9 cellular contexts compared by ENCODE assay signal in the genomic region with DNA sequence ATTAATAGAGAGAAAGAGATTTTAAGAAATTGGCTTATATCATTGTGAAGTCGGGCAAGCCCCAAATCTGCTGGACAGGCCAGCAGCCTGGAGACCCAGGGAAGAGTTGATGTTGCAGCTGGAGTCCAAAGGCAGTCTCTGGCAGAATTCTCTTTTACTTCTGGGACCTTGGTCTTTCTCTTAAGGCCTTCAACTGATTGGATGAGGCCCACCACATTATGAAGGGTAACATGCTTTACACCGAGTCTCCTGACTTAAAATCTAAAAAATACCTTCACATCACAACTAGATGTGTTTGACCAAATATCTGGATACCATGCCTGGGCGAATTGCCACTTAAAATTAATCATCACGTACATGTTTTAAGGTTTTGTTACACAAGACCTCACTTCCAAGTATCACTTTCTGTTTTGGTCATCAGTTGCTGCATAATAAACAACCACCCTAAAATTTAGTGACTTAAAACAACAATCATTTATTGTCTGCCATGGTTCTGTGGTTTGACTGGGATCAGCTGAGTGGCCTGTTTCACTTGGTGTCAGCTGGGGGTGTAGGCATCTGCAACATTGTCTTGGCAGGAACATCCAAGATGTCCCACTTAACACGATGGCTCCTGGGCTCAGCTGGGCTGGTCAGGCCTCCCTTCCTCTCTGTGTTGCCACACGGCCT. TPM values are rescaled to one million over a fixed set of nuclear protein-coding genes. Genes with fewer than 3 reads are reported as not detected.
A peak's percentile ranks its signal among the peaks of the same experiment; 100 is the strongest.
DNase-seq lines count a peak whose midpoint lies in the region; ATAC-seq and TF ChIP-seq lines count a peak whose summit lies in the region.
"Had no signal": no experiment of that assay in that cellular context is flagged by ENCODE, and none has a peak within 500 bp of the region (broad histone marks: within the 10 kb centered on the region; RNA-seq: fewer than 3 reads in every experiment).

No MANE protein-coding gene starts in this region.

- no peak overlapping the region for H2AFZ ChIP-seq in hepatocyte

- no peaks in the 10 kb centered on the region for H3K79me2 ChIP-seq in hepatocyte

- WGBS in hepatocyte (ENCODE audit: low lambda C conversion rate, missing lambda C conversion rate), result 87% methylated on average over 6 of the region's 6 CpGs
- 85 to 86% methylated on average over 6 of the region's 6 CpGs for WGBS in heart right ventricle, 2 donors

- H4K20me1 ChIP-seq in hepatocyte (ENCODE audit: insufficient read depth, poor library complexity, severe bottlenecking), result no peaks in the 10 kb centered on the region

- TF ChIP-seq CTCF in hepatocyte (IDR thresholded peaks at IDR 0.05; ENCODE audit: poor library complexity), result no peak
- no peak for TF ChIP-seq CTCF in heart right ventricle (IDR thresholded peaks at IDR 0.05)

- H3K36me3 ChIP-seq in hepatocyte (replicated peaks; ENCODE audit: insufficient read depth, low read depth) (no peaks in the 10 kb centered on the region), heart right ventricle (no peaks in the 10 kb centered on the region)

- intact Hi-C loops in activated T-helper 2 cell treated with anti-CD3 and anti-CD28 coated beads, Interferon-gamma antibody, Interleukin-2, Interleukin-4, amounts not matched to agents 10 μg/mL and 5 μg/mL and 100 μg/mL, durations not matched to agents 14 hours and 24 hours and 36 hours (cut with micrococcal nuclease), result loop anchor here (1.0 to 2.0 kb wide), 3 partner anchors 13 to 51 kb away; no protein-coding TSS in a partner anchor
- intact Hi-C loops in heart right ventricle (cut with DNase I), result loop anchor here in 1 of 10 donors (5.0 kb wide), 1 partner anchor 49 kb away; no protein-coding TSS in a partner anchor

- no peaks in the 10 kb centered on the region for H3K27me3 Mint-ChIP-seq in activated T-helper 2 cell treated with anti-CD3 and anti-CD28 coated beads, Interferon-gamma antibody, Interleukin-2, Interleukin-4, amounts not matched to agents 10 μg/mL and 5 μg/mL and 100 μg/mL, durations not matched to agents 14 hours and 24 hours and 36 hours (ENCODE audit: low read depth)

- H3K4me1 Mint-ChIP-seq in activated T-helper 2 cell treated with anti-CD3 and anti-CD28 coated beads, Interferon-gamma antibody, Interleukin-2, Interleukin-4, amounts not matched to agents 10 μg/mL and 5 μg/mL and 100 μg/mL, durations not matched to agents 14 hours and 24 hours and 36 hours (ENCODE audit: low read depth), result peaks cover 68% of the 10 kb centered on the region

- in situ Hi-C loops in KBM-7 (cut with MboI; ENCODE audit: low pct_unique_long_range_greater_than_20kb, low sequenced_read_pairs), result no loop called here

- DNase-seq in CD1c-positive myeloid dendritic cell (ENCODE audit: extremely low spot score) (peak; percentile 79), cortex of kidney (lab: John Stamatoyannopoulos, UW) (no peak), hepatocyte (ENCODE audit: low spot score) (no peak), KBM-7 (no peak), heart right ventricle (no peak)
- DNase-seq in activated T-helper 2 cell treated with anti-CD3 and anti-CD28 coated beads, Interferon-gamma antibody, Interleukin-2, Interleukin-4, amounts not matched to agents 10 μg/mL and 5 μg/mL and 100 μg/mL, durations not matched to agents 14 hours and 24 hours and 36 hours (ENCODE audit: low spot score), result peak; percentile 40
- DNase-seq: NCI-H69 had no signal

- H3K9me3 ChIP-seq in hepatocyte (ENCODE audit: low read depth) (no peaks in the 10 kb centered on the region), heart right ventricle (peaks cover 0 to 5% (median 0%) of the 10 kb centered on the region in 11 donors)

- peaks cover 7% of the 10 kb centered on the region for H3K9me3 Mint-ChIP-seq in activated T-helper 2 cell treated with anti-CD3 and anti-CD28 coated beads, Interferon-gamma antibody, Interleukin-2, Interleukin-4, amounts not matched to agents 10 μg/mL and 5 μg/mL and 100 μg/mL, durations not matched to agents 14 hours and 24 hours and 36 hours

- no peaks in the 10 kb centered on the region for H3K9me2 ChIP-seq in hepatocyte (replicated peaks; ENCODE audit: insufficient read depth)

- H3K4me3 Mint-ChIP-seq in activated T-helper 2 cell treated with anti-CD3 and anti-CD28 coated beads, Interferon-gamma antibody, Interleukin-2, Interleukin-4, amounts not matched to agents 10 μg/mL and 5 μg/mL and 100 μg/mL, durations not matched to agents 14 hours and 24 hours and 36 hours (ENCODE audit: low read depth), result peak overlapping the region; percentile 93

- H3K36me3 Mint-ChIP-seq in activated T-helper 2 cell treated with anti-CD3 and anti-CD28 coated beads, Interferon-gamma antibody, Interleukin-2, Interleukin-4, amounts not matched to agents 10 μg/mL and 5 μg/mL and 100 μg/mL, durations not matched to agents 14 hours and 24 hours and 36 hours (ENCODE audit: low read depth), result peaks cover 75% of the 10 kb centered on the region

- no peak overlapping the region for H3K4me3 ChIP-seq in hepatocyte
- no peak overlapping the region for H3K4me3 ChIP-seq in heart right ventricle

- H3K27ac Mint-ChIP-seq in activated T-helper 2 cell treated with anti-CD3 and anti-CD28 coated beads, Interferon-gamma antibody, Interleukin-2, Interleukin-4, amounts not matched to agents 10 μg/mL and 5 μg/mL and 100 μg/mL, durations not matched to agents 14 hours and 24 hours and 36 hours, result peak overlapping the region; percentile 74

- H3K4me1 ChIP-seq in hepatocyte (ENCODE audit: insufficient read depth), result peaks cover 11% of the 10 kb centered on the region
- H3K4me1 ChIP-seq in heart right ventricle, result peaks cover 0 to 69% (median 20%) of the 10 kb centered on the region in 9 donors

- no peak overlapping the region for H3K4me2 ChIP-seq in hepatocyte

- H3K27me3 ChIP-seq in hepatocyte (peaks cover 50% of the 10 kb centered on the region), heart right ventricle (peaks cover 0 to 5% (median 0%) of the 10 kb centered on the region in 7 donors)

- H3K27ac ChIP-seq in hepatocyte, result no peak overlapping the region
- H3K27ac ChIP-seq in heart right ventricle, result peak overlapping the region in 1 of 10 donors; percentile 81

- ATAC-seq in GM19043 (IDR thresholded peaks at IDR 0.05; ENCODE audit: low read depth, unreplicated experiment) (peak; percentile 21), HG03457 (IDR thresholded peaks at IDR 0.05; ENCODE audit: unreplicated experiment) (peak; percentile 34), heart right ventricle (no peak)

RNA-seq across cellular contexts. Expression of a gene that starts 3.4 kb away (rescaled TPM):
- total RNA-seq in activated T-helper 2 cell treated with anti-CD3 and anti-CD28 coated beads, Interferon-gamma antibody, Interleukin-2, Interleukin-4, amounts not matched to agents 10 μg/mL and 5 μg/mL and 100 μg/mL, durations not matched to agents 14 hours and 24 hours and 36 hours, result 75.3 and 87.1 TPM in 2 replicates
- 0.13 and 0.84 TPM in 2 replicates for total RNA-seq in hepatocyte
- 1.1 TPM in 1 of 2 replicates, not detected in the other for polyA plus RNA-seq in hepatocyte
- 10 to 100 TPM in 1 of 10 donors, 1 to 10 TPM in 7, under 1 TPM in 2; 0.68 to 11.3 (median 3.3) TPM for total RNA-seq in heart right ventricle
- polyA plus RNA-seq in heart right ventricle, result 1 to 10 TPM; 1.3 to 3.7 TPM

Comparison
In these comparisons a context has a peak if more than half of its experiments do, and no peak if none do; other contexts are left out.
1. DNase-seq: peak in CD1c-positive myeloid dendritic cell (single experiment) and activated T-helper 2 cell treated with anti-CD3 and anti-CD28 coated beads, Interferon-gamma antibody, Interleukin-2, Interleukin-4, amounts not matched to agents 10 μg/mL and 5 μg/mL and 100 μg/mL, durations not matched to agents 14 hours and 24 hours and 36 hours (single experiment); none in cortex of kidney (single experiment), hepatocyte (single experiment), KBM-7 (single experiment) and heart right ventricle (0 of 2).
2. ATAC-seq: peak in GM19043 (single experiment) and HG03457 (single experiment); none in heart right ventricle (0 of 8).